ENCODE assay signal across 8 cellular contexts in the genomic region with DNA sequence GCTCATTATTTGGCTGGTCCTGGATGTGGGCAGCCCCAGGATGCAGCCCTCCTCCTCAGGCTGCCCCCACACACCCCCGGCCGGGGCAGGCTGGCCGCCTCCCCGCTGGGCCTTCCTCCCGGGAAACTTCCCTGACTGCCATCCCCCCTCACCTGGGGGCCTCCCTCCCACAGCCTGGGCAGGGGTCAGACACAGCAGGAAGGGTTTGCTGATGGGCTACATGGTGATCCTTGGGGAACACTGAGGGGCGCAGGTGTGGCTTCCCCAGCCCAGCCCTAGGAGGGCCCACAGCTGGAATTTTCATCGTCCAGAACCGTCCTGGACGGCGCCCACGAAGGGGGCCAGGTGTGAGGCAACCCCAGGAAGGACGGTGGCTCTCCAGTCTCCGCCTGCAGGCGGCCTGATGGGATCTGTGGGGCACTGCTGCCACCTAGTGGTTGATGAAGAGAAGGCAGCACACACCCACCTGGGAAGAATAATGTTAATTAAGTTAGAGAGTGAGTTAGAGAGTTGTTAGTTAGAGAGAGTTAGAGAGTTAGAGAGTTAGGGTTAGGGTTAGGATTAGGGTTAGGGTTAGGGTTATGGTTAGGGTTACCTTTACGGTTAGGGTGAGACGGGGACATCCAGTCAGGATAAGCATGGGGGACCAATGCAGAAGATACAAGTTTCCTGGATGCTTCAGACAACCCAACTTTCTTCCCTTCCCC.
A peak's percentile ranks its signal among the peaks of the same experiment; 100 is the strongest.
DNase-seq lines count a peak whose midpoint lies in the region; ATAC-seq and FAIRE-seq lines count a peak whose summit lies in the region.

No MANE protein-coding gene starts in this region.

- no peak for ATAC-seq in GM18907 (IDR thresholded peaks at IDR 0.05; ENCODE audit: unreplicated experiment)

- peak; percentile 74 for FAIRE-seq in islet of Langerhans (lab: Jason Lieb, UNC)

- DNase-seq in NCI-H187 (lab: John Stamatoyannopoulos, UW): peak; percentile 26 to 27
- no peak for DNase-seq in NCI-H187 treated with DMSO at 0.1 percent for 48 hours (lab: John Stamatoyannopoulos, UW)
- peak; percentile 39 for DNase-seq in NCI-H2107 treated with DMSO at 0.1 percent for 48 hours (lab: John Stamatoyannopoulos, UW; ENCODE audit: unreplicated experiment)
- DNase-seq in activated CD4-positive, CD25-positive, alpha-beta regulatory T cell (lab: John Stamatoyannopoulos, UW): peak; percentile 49 to 67 (median 59)
- DNase-seq in T47D (ENCODE audit: low read depth in 1 of 2, low spot score in 1 of 2): peak; percentile 43 to 66
- peak; percentile 52 for DNase-seq in stimulated activated CD4-positive, alpha-beta T cell treated with anti-CD3 and anti-CD28 coated beads, Interleukin-1b, Interleukin-23, amount 100 ng/mL, for 1 hour (ENCODE audit: low read depth in 2 of 2)

- in situ Hi-C loops in T47D (cut with HindIII; ENCODE audit: low pct_unique_long_range_greater_than_20kb, low sequenced_read_pairs): no loop called here
